ENCODE assay signal across 1 cellular context in the genomic region with DNA sequence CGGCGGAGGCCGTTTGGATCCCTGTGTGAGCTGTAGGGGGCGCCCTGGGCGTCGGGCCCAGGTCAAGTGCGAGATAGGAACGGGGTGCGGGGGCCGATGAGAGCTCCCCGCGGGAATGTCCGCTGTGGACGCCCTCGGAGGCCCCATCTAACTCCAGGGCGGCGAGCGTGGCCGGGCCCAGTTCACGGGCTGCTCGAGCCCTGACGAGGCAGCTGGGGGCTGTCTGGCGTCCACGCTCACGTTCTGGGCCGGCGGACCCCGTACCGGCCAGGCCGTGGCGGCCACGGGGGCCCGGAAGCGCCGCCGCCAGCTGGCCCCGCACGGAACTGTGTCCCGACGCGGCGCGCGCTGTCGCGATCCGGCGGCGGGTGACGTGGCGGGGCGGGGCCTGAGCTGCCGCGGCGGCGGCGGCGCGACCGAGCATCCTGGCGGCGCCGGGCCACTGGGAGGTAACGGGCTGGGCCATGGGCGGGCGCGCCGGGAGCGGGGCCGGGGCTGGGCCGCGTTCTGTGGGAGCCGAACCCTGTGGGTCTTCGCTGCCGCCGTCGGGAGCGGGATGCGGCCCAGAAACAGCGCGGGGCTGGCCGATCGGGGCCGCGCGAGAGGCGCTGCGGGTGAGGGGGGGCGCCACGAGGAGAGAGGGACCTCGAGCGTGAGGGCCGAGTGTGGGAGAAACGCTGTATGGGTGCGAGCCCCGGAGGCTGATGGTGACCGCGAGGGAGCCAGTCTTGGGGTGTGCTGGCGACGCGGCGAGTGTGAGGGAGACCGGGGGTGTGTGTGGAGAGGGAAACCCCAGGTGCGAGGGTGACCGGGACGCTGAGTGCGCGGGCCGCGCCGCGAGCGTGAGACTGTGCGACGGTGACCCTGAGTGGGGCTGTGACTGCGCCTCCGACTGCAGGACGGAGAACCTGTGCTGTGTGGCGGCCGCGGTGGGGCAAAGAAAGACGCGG.
TF ChIP-seq lines count a peak whose summit lies in the region.

A gene (plus strand): TSS at position 399 of the 950 bp plus-strand sequence. CDS start 10,201 bp downstream, outside the sequence.

TF ChIP-seq in K562, 482 proteins besides CTCF, POLR2A, EP300 and RAD21 (continued from another document and continues in another):
- TF ChIP-seq, protein P1, sequence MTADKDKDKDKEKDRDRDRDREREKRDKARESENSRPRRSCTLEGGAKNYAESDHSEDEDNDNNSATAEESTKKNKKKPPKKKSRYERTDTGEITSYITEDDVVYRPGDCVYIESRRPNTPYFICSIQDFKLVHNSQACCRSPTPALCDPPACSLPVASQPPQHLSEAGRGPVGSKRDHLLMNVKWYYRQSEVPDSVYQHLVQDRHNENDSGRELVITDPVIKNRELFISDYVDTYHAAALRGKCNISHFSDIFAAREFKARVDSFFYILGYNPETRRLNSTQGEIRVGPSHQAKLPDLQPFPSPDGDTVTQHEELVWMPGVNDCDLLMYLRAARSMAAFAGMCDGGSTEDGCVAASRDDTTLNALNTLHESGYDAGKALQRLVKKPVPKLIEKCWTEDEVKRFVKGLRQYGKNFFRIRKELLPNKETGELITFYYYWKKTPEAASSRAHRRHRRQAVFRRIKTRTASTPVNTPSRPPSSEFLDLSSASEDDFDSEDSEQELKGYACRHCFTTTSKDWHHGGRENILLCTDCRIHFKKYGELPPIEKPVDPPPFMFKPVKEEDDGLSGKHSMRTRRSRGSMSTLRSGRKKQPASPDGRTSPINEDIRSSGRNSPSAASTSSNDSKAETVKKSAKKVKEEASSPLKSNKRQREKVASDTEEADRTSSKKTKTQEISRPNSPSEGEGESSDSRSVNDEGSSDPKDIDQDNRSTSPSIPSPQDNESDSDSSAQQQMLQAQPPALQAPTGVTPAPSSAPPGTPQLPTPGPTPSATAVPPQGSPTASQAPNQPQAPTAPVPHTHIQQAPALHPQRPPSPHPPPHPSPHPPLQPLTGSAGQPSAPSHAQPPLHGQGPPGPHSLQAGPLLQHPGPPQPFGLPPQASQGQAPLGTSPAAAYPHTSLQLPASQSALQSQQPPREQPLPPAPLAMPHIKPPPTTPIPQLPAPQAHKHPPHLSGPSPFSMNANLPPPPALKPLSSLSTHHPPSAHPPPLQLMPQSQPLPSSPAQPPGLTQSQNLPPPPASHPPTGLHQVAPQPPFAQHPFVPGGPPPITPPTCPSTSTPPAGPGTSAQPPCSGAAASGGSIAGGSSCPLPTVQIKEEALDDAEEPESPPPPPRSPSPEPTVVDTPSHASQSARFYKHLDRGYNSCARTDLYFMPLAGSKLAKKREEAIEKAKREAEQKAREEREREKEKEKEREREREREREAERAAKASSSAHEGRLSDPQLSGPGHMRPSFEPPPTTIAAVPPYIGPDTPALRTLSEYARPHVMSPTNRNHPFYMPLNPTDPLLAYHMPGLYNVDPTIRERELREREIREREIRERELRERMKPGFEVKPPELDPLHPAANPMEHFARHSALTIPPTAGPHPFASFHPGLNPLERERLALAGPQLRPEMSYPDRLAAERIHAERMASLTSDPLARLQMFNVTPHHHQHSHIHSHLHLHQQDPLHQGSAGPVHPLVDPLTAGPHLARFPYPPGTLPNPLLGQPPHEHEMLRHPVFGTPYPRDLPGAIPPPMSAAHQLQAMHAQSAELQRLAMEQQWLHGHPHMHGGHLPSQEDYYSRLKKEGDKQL (CRISPR knock-in tag; IDR thresholded peaks at IDR 0.05; ENCODE audit: borderline replicate concordance) = no peak
- TF ChIP-seq ZEB2 (IDR thresholded peaks at IDR 0.05) = no peak
- peak; percentile 66 for TF ChIP-seq BCOR (IDR thresholded peaks at IDR 0.05)
- TF ChIP-seq ZNF311 (CRISPR knock-in tag; IDR thresholded peaks at IDR 0.05) = no peak
- no peak for TF ChIP-seq TAF15 (IDR thresholded peaks at IDR 0.05; ENCODE audit: low read depth, low read length)
- no peak; the same call in none of the 2 replicates for TF ChIP-seq TOE1 (IDR thresholded peaks at IDR 0.05; ENCODE audit: borderline replicate concordance)
- TF ChIP-seq TOE1 (CRISPR knock-in tag; IDR thresholded peaks at IDR 0.05; ENCODE audit: borderline replicate concordance, low read depth) = 0 out of 2 replicates have a peak, but pooled peaks have one; percentile 58
- TF ChIP-seq, protein P2, sequence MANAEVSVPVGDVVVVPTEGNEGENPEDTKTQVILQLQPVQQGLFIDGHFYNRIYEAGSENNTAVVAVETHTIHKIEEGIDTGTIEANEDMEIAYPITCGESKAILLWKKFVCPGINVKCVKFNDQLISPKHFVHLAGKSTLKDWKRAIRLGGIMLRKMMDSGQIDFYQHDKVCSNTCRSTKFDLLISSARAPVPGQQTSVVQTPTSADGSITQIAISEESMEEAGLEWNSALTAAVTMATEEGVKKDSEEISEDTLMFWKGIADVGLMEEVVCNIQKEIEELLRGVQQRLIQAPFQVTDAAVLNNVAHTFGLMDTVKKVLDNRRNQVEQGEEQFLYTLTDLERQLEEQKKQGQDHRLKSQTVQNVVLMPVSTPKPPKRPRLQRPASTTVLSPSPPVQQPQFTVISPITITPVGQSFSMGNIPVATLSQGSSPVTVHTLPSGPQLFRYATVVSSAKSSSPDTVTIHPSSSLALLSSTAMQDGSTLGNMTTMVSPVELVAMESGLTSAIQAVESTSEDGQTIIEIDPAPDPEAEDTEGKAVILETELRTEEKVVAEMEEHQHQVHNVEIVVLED (CRISPR knock-in tag; IDR thresholded peaks at IDR 0.05) = peak; percentile 82
- peak; percentile 74; the same call in 1 of the 2 replicates for TF ChIP-seq ZNF224 (CRISPR knock-in tag; IDR thresholded peaks at IDR 0.05)
- TF ChIP-seq POLR2G (IDR thresholded peaks at IDR 0.05; ENCODE audit: low read depth, low read length) = peak; percentile 90
- TF ChIP-seq, protein P3, sequence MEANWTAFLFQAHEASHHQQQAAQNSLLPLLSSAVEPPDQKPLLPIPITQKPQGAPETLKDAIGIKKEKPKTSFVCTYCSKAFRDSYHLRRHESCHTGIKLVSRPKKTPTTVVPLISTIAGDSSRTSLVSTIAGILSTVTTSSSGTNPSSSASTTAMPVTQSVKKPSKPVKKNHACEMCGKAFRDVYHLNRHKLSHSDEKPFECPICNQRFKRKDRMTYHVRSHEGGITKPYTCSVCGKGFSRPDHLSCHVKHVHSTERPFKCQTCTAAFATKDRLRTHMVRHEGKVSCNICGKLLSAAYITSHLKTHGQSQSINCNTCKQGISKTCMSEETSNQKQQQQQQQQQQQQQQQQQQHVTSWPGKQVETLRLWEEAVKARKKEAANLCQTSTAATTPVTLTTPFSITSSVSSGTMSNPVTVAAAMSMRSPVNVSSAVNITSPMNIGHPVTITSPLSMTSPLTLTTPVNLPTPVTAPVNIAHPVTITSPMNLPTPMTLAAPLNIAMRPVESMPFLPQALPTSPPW (CRISPR knock-in tag; IDR thresholded peaks at IDR 0.05) = peak; percentile 75
- TF ChIP-seq HMGN3 (IDR thresholded peaks at IDR 0.05; ENCODE audit: borderline replicate concordance, extremely low read depth, insufficient read length, low read depth, low read length) = peak; percentile 25
- peak; percentile 47 to 62; a peak in 1 of 4 replicates for TF ChIP-seq TEAD1 (CRISPR knock-in tag; IDR thresholded peaks at IDR 0.05)
- TF ChIP-seq GABPA (tag; conservative IDR thresholded peaks at IDR 0.05; ENCODE audit: low read depth) = peak; percentile 83
- TF ChIP-seq ESRRA (IDR thresholded peaks at IDR 0.05; ENCODE audit: borderline replicate concordance, low read depth) = peak; percentile 59
- no peak for TF ChIP-seq HIVEP1 (CRISPR knock-in tag; IDR thresholded peaks at IDR 0.05)
- no peak for TF ChIP-seq HMG20B (CRISPR knock-in tag; IDR thresholded peaks at IDR 0.05)
- TF ChIP-seq HCFC1 (IDR thresholded peaks at IDR 0.05; ENCODE audit: low read depth, low read length) = peak; percentile 29; the same call in 1 of the 2 replicates
- peak; percentile 81 for TF ChIP-seq KLF1 (tag; IDR thresholded peaks at IDR 0.05)
- 0 out of 2 replicates have a peak, but pooled peaks have one; percentile 5 for TF ChIP-seq CHD2 (IDR thresholded peaks at IDR 0.05; ENCODE audit: low read depth, low read length)
- TF ChIP-seq KAT2B (IDR thresholded peaks at IDR 0.05; ENCODE audit: low read depth, low read length) = no peak
- TF ChIP-seq NCOA4 (IDR thresholded peaks at IDR 0.05; ENCODE audit: partially characterized antibody) = no peak
- no peak for TF ChIP-seq SNIP1 (IDR thresholded peaks at IDR 0.05; ENCODE audit: low read depth)
- TF ChIP-seq GTF2F1 (IDR thresholded peaks at IDR 0.05; ENCODE audit: low read depth, low read length) = no peak
- no peak for TF ChIP-seq KDM4B (IDR thresholded peaks at IDR 0.05; ENCODE audit: borderline replicate concordance in 2 of 2, low read depth in 1 of 2)
- 0 out of 2 replicates have a peak, but pooled peaks have one; percentile 77 for TF ChIP-seq RBM14 (IDR thresholded peaks at IDR 0.05; ENCODE audit: borderline replicate concordance, insufficient read depth, low read depth, low read length)
- TF ChIP-seq, protein P4, sequence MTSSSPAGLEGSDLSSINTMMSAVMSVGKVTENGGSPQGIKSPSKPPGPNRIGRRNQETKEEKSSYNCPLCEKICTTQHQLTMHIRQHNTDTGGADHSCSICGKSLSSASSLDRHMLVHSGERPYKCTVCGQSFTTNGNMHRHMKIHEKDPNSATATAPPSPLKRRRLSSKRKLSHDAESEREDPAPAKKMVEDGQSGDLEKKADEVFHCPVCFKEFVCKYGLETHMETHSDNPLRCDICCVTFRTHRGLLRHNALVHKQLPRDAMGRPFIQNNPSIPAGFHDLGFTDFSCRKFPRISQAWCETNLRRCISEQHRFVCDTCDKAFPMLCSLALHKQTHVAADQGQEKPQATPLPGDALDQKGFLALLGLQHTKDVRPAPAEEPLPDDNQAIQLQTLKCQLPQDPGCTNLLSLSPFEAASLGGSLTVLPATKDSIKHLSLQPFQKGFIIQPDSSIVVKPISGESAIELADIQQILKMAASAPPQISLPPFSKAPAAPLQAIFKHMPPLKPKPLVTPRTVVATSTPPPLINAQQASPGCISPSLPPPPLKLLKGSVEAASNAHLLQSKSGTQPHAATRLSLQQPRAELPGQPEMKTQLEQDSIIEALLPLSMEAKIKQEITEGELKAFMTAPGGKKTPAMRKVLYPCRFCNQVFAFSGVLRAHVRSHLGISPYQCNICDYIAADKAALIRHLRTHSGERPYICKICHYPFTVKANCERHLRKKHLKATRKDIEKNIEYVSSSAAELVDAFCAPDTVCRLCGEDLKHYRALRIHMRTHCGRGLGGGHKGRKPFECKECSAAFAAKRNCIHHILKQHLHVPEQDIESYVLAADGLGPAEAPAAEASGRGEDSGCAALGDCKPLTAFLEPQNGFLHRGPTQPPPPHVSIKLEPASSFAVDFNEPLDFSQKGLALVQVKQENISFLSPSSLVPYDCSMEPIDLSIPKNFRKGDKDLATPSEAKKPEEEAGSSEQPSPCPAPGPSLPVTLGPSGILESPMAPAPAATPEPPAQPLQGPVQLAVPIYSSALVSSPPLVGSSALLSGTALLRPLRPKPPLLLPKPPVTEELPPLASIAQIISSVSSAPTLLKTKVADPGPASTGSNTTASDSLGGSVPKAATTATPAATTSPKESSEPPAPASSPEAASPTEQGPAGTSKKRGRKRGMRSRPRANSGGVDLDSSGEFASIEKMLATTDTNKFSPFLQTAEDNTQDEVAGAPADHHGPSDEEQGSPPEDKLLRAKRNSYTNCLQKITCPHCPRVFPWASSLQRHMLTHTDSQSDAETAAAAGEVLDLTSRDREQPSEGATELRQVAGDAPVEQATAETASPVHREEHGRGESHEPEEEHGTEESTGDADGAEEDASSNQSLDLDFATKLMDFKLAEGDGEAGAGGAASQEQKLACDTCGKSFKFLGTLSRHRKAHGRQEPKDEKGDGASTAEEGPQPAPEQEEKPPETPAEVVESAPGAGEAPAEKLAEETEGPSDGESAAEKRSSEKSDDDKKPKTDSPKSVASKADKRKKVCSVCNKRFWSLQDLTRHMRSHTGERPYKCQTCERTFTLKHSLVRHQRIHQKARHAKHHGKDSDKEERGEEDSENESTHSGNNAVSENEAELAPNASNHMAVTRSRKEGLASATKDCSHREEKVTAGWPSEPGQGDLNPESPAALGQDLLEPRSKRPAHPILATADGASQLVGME (CRISPR knock-in tag; IDR thresholded peaks at IDR 0.05) = peak; percentile 86
- TF ChIP-seq, protein P5, sequence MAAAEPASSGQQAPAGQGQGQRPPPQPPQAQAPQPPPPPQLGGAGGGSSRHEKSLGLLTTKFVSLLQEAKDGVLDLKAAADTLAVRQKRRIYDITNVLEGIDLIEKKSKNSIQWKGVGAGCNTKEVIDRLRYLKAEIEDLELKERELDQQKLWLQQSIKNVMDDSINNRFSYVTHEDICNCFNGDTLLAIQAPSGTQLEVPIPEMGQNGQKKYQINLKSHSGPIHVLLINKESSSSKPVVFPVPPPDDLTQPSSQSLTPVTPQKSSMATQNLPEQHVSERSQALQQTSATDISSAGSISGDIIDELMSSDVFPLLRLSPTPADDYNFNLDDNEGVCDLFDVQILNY (CRISPR knock-in tag; IDR thresholded peaks at IDR 0.05) = 0 out of 2 replicates have a peak, but pooled peaks have one; percentile 44
- TF ChIP-seq, protein P6, sequence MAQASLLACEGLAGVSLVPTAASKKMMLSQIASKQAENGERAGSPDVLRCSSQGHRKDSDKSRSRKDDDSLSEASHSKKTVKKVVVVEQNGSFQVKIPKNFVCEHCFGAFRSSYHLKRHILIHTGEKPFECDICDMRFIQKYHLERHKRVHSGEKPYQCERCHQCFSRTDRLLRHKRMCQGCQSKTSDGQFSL (CRISPR knock-in tag; IDR thresholded peaks at IDR 0.05) = peak; percentile 98
- TF ChIP-seq, protein P6 (tag; IDR thresholded peaks at IDR 0.05) = peak in 1 of 2 experiments; percentile 84; a peak in 2 of 4 replicates
- no peak for TF ChIP-seq STAG1 (CRISPR knock-in tag; IDR thresholded peaks at IDR 0.05; ENCODE audit: borderline replicate concordance)
- 0 out of 2 replicates have a peak, but pooled peaks have one; percentile 36 for TF ChIP-seq ELF4 (CRISPR knock-in tag; IDR thresholded peaks at IDR 0.05)
- TF ChIP-seq ZKSCAN3 (CRISPR knock-in tag; IDR thresholded peaks at IDR 0.05) = no peak
- TF ChIP-seq ARID1B (IDR thresholded peaks at IDR 0.05) = 0 out of 2 replicates have a peak, but pooled peaks have one; percentile 28
- TF ChIP-seq, protein P7, sequence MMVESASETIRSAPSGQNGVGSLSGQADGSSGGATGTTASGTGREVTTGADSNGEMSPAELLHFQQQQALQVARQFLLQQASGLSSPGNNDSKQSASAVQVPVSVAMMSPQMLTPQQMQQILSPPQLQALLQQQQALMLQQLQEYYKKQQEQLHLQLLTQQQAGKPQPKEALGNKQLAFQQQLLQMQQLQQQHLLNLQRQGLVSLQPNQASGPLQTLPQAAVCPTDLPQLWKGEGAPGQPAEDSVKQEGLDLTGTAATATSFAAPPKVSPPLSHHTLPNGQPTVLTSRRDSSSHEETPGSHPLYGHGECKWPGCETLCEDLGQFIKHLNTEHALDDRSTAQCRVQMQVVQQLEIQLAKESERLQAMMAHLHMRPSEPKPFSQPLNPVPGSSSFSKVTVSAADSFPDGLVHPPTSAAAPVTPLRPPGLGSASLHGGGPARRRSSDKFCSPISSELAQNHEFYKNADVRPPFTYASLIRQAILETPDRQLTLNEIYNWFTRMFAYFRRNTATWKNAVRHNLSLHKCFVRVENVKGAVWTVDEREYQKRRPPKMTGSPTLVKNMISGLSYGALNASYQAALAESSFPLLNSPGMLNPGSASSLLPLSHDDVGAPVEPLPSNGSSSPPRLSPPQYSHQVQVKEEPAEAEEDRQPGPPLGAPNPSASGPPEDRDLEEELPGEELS (CRISPR knock-in tag; IDR thresholded peaks at IDR 0.05; ENCODE audit: borderline replicate concordance) = 0 out of 2 replicates have a peak, but pooled peaks have one; percentile 64
- TF ChIP-seq ELF2 (CRISPR knock-in tag; IDR thresholded peaks at IDR 0.05) = peak; percentile 80
- TF ChIP-seq ZNF785 (CRISPR knock-in tag; IDR thresholded peaks at IDR 0.05) = no peak
- TF ChIP-seq MECOM (CRISPR knock-in tag; IDR thresholded peaks at IDR 0.05) = no peak
- TF ChIP-seq PCBP1 (IDR thresholded peaks at IDR 0.05; ENCODE audit: low read depth, low read length, poor library complexity, severe bottlenecking) = peak; percentile 27
